Comparison of ENCODE assay signal across 13 cellular contexts in genomic region chr6:45474376-45474775, GRCh38.
"Had no signal": no experiment of that assay in that cellular context is flagged by ENCODE, and none has a peak within 500 bp of the region (broad histone marks: within the 10 kb centered on the region; RNA-seq: fewer than 3 reads in every experiment).

No MANE protein-coding gene starts in this region.

- DNase-seq: activated CD4-positive, alpha-beta T cell treated with anti-CD3 and anti-CD28 coated beads for 4 hours; activated naive CD4-positive, alpha-beta T cell treated with anti-CD3 and anti-CD28 coated beads, Interleukin-2, amount 50 U/mL, for 16 hours; activated T-cell treated with anti-CD3 and anti-CD28 coated beads for 4 hours; effector CD4-positive, alpha-beta T cell; esophagus squamous epithelium; foreskin keratinocyte; nucleus accumbens; right lobe of liver; SK-N-SH; stomach; T-helper 1 cell had no signal

- H3K4me2 ChIP-seq: SK-N-SH had no signal

- H3K9me3 ChIP-seq: esophagus squamous epithelium, right lobe of liver, SK-N-SH, stomach, thoracic aorta had no signal

- H3K27me3 ChIP-seq: esophagus squamous epithelium, foreskin keratinocyte, right lobe of liver, stomach had no signal

- H3K36me3 ChIP-seq: esophagus squamous epithelium, right lobe of liver, stomach, thoracic aorta had no signal

- H3K4me1 ChIP-seq: right lobe of liver had no signal

- H3K27ac ChIP-seq: coronary artery, esophagus squamous epithelium, foreskin keratinocyte, right lobe of liver, thoracic aorta had no signal

- ATAC-seq: foreskin keratinocyte, right lobe of liver had no signal

- H3K4me3 ChIP-seq: coronary artery, esophagus squamous epithelium, right lobe of liver, stomach, thoracic aorta had no signal
